10 cellular contexts compared by ENCODE assay signal in genomic region chr1:109630081-109630880, GRCh38. TPM values are rescaled to one million over a fixed set of nuclear protein-coding genes. Genes with fewer than 3 reads are reported as not detected.
A peak's percentile ranks its signal among the peaks of the same experiment; 100 is the strongest.
DNase-seq lines count a peak whose midpoint lies in the region; ATAC-seq and TF ChIP-seq lines count a peak whose summit lies in the region.
"Had no signal": no experiment of that assay in that cellular context is flagged by ENCODE, and none has a peak within 500 bp of the region (broad histone marks: within the 10 kb centered on the region; RNA-seq: fewer than 3 reads in every experiment).

No MANE protein-coding gene starts in this region.

- no peak overlapping the region for H3K27ac ChIP-seq in Panc1 (ENCODE audit: low read length)
- H3K27ac ChIP-seq in neutrophil = peak overlapping the region; percentile 50

- in situ Hi-C loops in Panc1 (cut with HindIII; ENCODE audit: low pct_unique_long_range_greater_than_20kb, low sequenced_read_pairs) = no loop called here

- DNase-seq in GM10248 (ENCODE audit: extremely low spot score) = peak; percentile 59
- DNase-seq in Panc1 (ENCODE audit: low read depth, low spot score) = no peak
- DNase-seq in dedifferentiated amniotic fluid mesenchymal stem cell (ENCODE audit: extremely low spot score) = peak; percentile 13
- DNase-seq in cerebellum (ENCODE audit: low spot score) = no peak
- DNase-seq in SW480 (ENCODE audit: low spot score) = no peak
- no peak for DNase-seq in GDM1 (lab: John Stamatoyannopoulos, UW)
- DNase-seq in NCI-H748 treated with DMSO at 0.1 percent for 48 hours (lab: John Stamatoyannopoulos, UW) = no peak

- no peak for ATAC-seq in Panc1

- POLR2A ChIA-PET in GM10248 (lab: Yijun Ruan, JAX) = interaction anchor here (0.8 to 1.4 kb wide), 2 partner anchors 82 to 84 kb away, joined by 5 read pairs; partner anchors contain the start of gene GNAI3
- POLR2A ChIA-PET in Panc1 (lab: Charles Lee) = no interaction called here

- intact Hi-C loops in Panc1 (cut with micrococcal nuclease; ENCODE audit: unreplicated experiment) = no loop called here

- no peaks in the 10 kb centered on the region for H3K27me3 ChIP-seq in Panc1 (ENCODE audit: control insufficient read depth, insufficient read depth, low read length)
- H3K27me3 ChIP-seq in neutrophil = no peaks in the 10 kb centered on the region

- peak; percentile 29 for TF ChIP-seq CTCF in GM10248 (IDR thresholded peaks at IDR 0.05; ENCODE audit: control extremely low read depth, extremely low read depth, low read depth, missing control alignments)
- peak; percentile 40; the same call in 1 of the 2 replicates for TF ChIP-seq CTCF in Panc1 (IDR thresholded peaks at IDR 0.05)
- peak; percentile 59 for TF ChIP-seq CTCF in neutrophil (IDR thresholded peaks at IDR 0.05)

- no peaks in the 10 kb centered on the region for H3K9me3 ChIP-seq in Panc1 (ENCODE audit: control insufficient read depth, insufficient read depth, low read depth, low read length)
- H3K9me3 ChIP-seq in neutrophil = no peaks in the 10 kb centered on the region

- H3K4me3 ChIP-seq in Panc1 (ENCODE audit: low read depth in 2 of 2, low read length in 2 of 2) = no peak overlapping the region
- H3K4me3 ChIP-seq in neutrophil (ENCODE audit: low read depth in 1 of 2, low read length in 1 of 2) = no peak overlapping the region

- H3K36me3 ChIP-seq in Panc1 (ENCODE audit: control insufficient read depth, insufficient read depth, low read length) = no peaks in the 10 kb centered on the region
- peaks cover 79% of the 10 kb centered on the region for H3K36me3 ChIP-seq in neutrophil

- no TSS peak for BruUV-seq in Panc1 (replicated peaks; lab: Mats Ljungman, UMichigan)

- H3K4me1 ChIP-seq in Panc1 (ENCODE audit: control insufficient read depth, insufficient read depth, low read length) (no peaks in the 10 kb centered on the region; the same call in 1 of the 2 replicates), neutrophil (ENCODE audit: control insufficient read depth in 1 of 2, insufficient read depth in 1 of 2, low read depth in 1 of 2, low read length in 1 of 2) (peaks cover 0 to 4% of the 10 kb centered on the region in 2 experiments)

- CTCF ChIA-PET in GM10248 (lab: Yijun Ruan, JAX) (interaction anchor here (0.8 to 11.9 kb wide), 22 partner anchors 10 to 354 kb away, joined by 3 to 135 read pairs (median 4); partner anchors contain the start of genes AHCYL1, AMPD2, GNAI3 and GNAT2), Panc1 (lab: Charles Lee) (interaction anchor here (0.6 to 1.4 kb wide), 9 partner anchors 8 to 333 kb away, joined by 3 to 6 read pairs (median 4); no protein-coding TSS in a partner anchor)

RNA-seq across cellular contexts. Expression of gene AMPD2, which starts 10.6 kb away (rescaled TPM):
- total RNA-seq in Panc1 (2021; ENCODE audit: unreplicated experiment) (85.8 TPM), cerebellum (35.3 TPM)
- polyA plus RNA-seq in Panc1 (2012; ENCODE audit: insufficient read length) = 58.1 TPM

RNA-seq across cellular contexts. Expression of gene GNAT2, which starts 10.9 kb away (rescaled TPM):
- total RNA-seq in Panc1 (2021; ENCODE audit: unreplicated experiment) (0.44 TPM), cerebellum (not detected)
- not detected for polyA plus RNA-seq in Panc1 (2012; ENCODE audit: insufficient read length)
- total RNA-seq: posterior vena cava, subcutaneous adipose tissue had no signal

RNA-seq across cellular contexts. Expression of gene GSTM4, which starts 25.6 kb away (rescaled TPM):
- total RNA-seq in Panc1 (2021; ENCODE audit: unreplicated experiment) (22.0 TPM), cerebellum (7.0 TPM)
- polyA plus RNA-seq in Panc1 (2012; ENCODE audit: insufficient read length) = 15.3 TPM

RNA-seq across cellular contexts. Expression of gene GSTM2, which starts 37.6 kb away (rescaled TPM):
- 10.2 TPM for total RNA-seq in Panc1 (2021; ENCODE audit: unreplicated experiment)
- polyA plus RNA-seq in Panc1 (2012; ENCODE audit: insufficient read length) = 12.9 TPM
- 23.3 TPM for total RNA-seq in cerebellum

RNA-seq across cellular contexts. Expression of gene GSTM1, which starts 57.3 kb away (rescaled TPM):
- not detected for total RNA-seq in Panc1 (2021; ENCODE audit: unreplicated experiment)
- polyA plus RNA-seq in Panc1 (2012; ENCODE audit: insufficient read length) = 0.75 TPM
- 5.1 TPM for total RNA-seq in cerebellum
- total RNA-seq: posterior vena cava had no signal

Comparison
In these comparisons a context has a peak if more than half of its experiments do, and no peak if none do; other contexts are left out.
1. DNase-seq: peak in GM10248 (single experiment) and dedifferentiated amniotic fluid mesenchymal stem cell (single experiment); none in Panc1 (single experiment), cerebellum (single experiment), SW480 (single experiment), GDM1 (single experiment) and NCI-H748 treated with DMSO at 0.1 percent for 48 hours (single experiment).
2. Peak in every context shown above with its lines, with median percentiles within 50 percentile points of each other: CTCF ChIP-seq.